29 cellular contexts compared by ENCODE assay signal in the genomic region with DNA sequence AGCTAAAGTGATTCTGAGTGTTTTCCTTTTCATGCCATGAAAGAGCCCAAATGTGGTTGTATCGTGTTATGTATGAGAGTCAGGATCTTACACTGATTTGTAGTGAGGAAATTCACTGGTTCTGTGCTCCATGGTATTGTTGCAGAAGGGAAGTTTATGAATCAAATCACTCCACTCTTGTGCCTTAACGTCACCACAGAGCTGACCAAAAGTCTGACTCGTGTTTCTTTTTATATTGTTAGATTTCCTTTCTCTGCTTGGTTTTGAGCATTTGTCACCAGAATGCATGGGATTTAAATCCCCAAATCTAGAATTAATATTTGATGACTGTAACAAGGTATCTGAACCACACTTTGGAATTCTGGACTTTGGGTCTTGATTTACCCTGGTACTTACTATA.
"Had no signal": no experiment of that assay in that cellular context is flagged by ENCODE, and none has a peak within 500 bp of the region (broad histone marks: within the 10 kb centered on the region; RNA-seq: fewer than 3 reads in every experiment).

No MANE protein-coding gene starts in this region.

- H3K27ac Mint-ChIP-seq: activated naive CD4-positive, alpha-beta T cell treated with anti-CD3 and anti-CD28 coated beads for 36 hours; activated naive CD8-positive, alpha-beta T cell treated with anti-CD3 and anti-CD28 coated beads for 36 hours; immature natural killer cell; mesothelial cell of epicardium; naive thymus-derived CD8-positive, alpha-beta T cell; T-helper 1 cell treated with Interleukin-12 subunit alpha and Interleukin-12 subunit beta and Interleukin-4 antibody, amounts not matched to agents 30 μg/mL and 1 μg/mL, for 36 hours had no signal

- H3K4me3 Mint-ChIP-seq: activated naive CD4-positive, alpha-beta T cell treated with anti-CD3 and anti-CD28 coated beads for 36 hours; activated naive CD8-positive, alpha-beta T cell treated with anti-CD3 and anti-CD28 coated beads for 36 hours; immature natural killer cell; mesothelial cell of epicardium; naive thymus-derived CD8-positive, alpha-beta T cell; neural crest cell; T-helper 1 cell treated with Interleukin-12 subunit alpha and Interleukin-12 subunit beta and Interleukin-4 antibody, amounts not matched to agents 30 μg/mL and 1 μg/mL, for 36 hours had no signal

- H3K4me1 Mint-ChIP-seq: activated naive CD8-positive, alpha-beta T cell treated with anti-CD3 and anti-CD28 coated beads for 36 hours; immature natural killer cell; neural crest cell had no signal

- H3K27ac ChIP-seq: adrenal gland, body of pancreas, cardiac muscle cell, heart left ventricle, thoracic aorta, VCaP had no signal

- DNase-seq: activated CD4-positive, alpha-beta T cell treated with anti-CD3 and anti-CD28 coated beads for 4 hours; activated CD4-positive, alpha-beta T cell treated with anti-CD3 and anti-CD28 coated beads, Interleukin-2, amount 50 U/mL, for 4 hours; activated CD8-positive, alpha-beta memory T cell treated with anti-CD3 and anti-CD28 coated beads for 24 hours; activated effector memory CD4-positive, alpha-beta T cell treated with anti-CD3 and anti-CD28 coated beads, Interleukin-2, amount 50 U/mL, for 16 hours; activated naive CD4-positive, alpha-beta T cell treated with anti-CD3 and anti-CD28 coated beads for 36 hours; activated naive CD8-positive, alpha-beta T cell treated with anti-CD3 and anti-CD28 coated beads for 36 hours; adrenal gland; aorta; body of pancreas; cerebellar nuclear complex; heart left ventricle; hypothalamus; immature natural killer cell; kidney; left colon; naive thymus-derived CD8-positive, alpha-beta T cell; nucleus accumbens; right cardiac atrium; stimulated activated CD4-positive, alpha-beta T cell treated with anti-CD3 and anti-CD28 coated beads, Interleukin-4, amount 100 ng/mL, for 1 hour; stimulated activated naive CD8-positive, alpha-beta T cell treated with anti-CD3 and anti-CD28 coated beads, Interleukin-15, Interleukin-2, amounts not matched to agents 100 U/mL and 50 U/mL, for 24 hours; SW 1271; T-helper 9 cell; trophoblast cell had no signal

- H3K36me3 Mint-ChIP-seq: activated naive CD8-positive, alpha-beta T cell treated with anti-CD3 and anti-CD28 coated beads for 36 hours; immature natural killer cell; mesothelial cell of epicardium; naive thymus-derived CD8-positive, alpha-beta T cell had no signal

- H3K9me3 ChIP-seq: adrenal gland, body of pancreas, heart left ventricle, thoracic aorta had no signal

- ATAC-seq: body of pancreas; heart left ventricle; left colon; naive thymus-derived CD8-positive, alpha-beta T cell; right cardiac atrium; stimulated activated naive CD8-positive, alpha-beta T cell treated with anti-CD3 and anti-CD28 coated beads, Interleukin-15, Interleukin-2, amounts not matched to agents 100 U/mL and 50 U/mL, for 24 hours had no signal

- H3K9me3 Mint-ChIP-seq: activated naive CD4-positive, alpha-beta T cell treated with anti-CD3 and anti-CD28 coated beads for 36 hours; activated naive CD8-positive, alpha-beta T cell treated with anti-CD3 and anti-CD28 coated beads for 36 hours; immature natural killer cell; mesothelial cell of epicardium; naive thymus-derived CD8-positive, alpha-beta T cell; neural crest cell; T-helper 1 cell treated with Interleukin-12 subunit alpha and Interleukin-12 subunit beta and Interleukin-4 antibody, amounts not matched to agents 30 μg/mL and 1 μg/mL, for 36 hours had no signal

- H3K4me1 ChIP-seq: adrenal gland, body of pancreas, heart left ventricle had no signal

- H3K4me3 ChIP-seq: adrenal gland, body of pancreas, cardiac muscle cell, heart left ventricle, thoracic aorta had no signal

- H3K27me3 ChIP-seq: adrenal gland, body of pancreas had no signal

- H3K36me3 ChIP-seq: adrenal gland, cardiac muscle cell, heart left ventricle, thoracic aorta had no signal
